In genomic region chr12:128811806-128812205, GRCh38 we compare ENCODE assay signal across 1 cellular context.
A peak's percentile ranks its signal among the peaks of the same experiment; 100 is the strongest.
TF ChIP-seq lines count a peak whose summit lies in the region.

No MANE protein-coding gene starts in this region.

TF ChIP-seq in GM12878, 131 proteins besides CTCF, POLR2A, EP300 and RAD21 (continued from another document):
- no peak for TF ChIP-seq BCLAF1 (IDR thresholded peaks at IDR 0.05)
- TF ChIP-seq SIN3A (IDR thresholded peaks at IDR 0.05; ENCODE audit: low read depth, low read length), result no peak
- TF ChIP-seq NFXL1 (IDR thresholded peaks at IDR 0.05; ENCODE audit: borderline replicate concordance), result no peak
- TF ChIP-seq MTA3 (IDR thresholded peaks at IDR 0.05; ENCODE audit: borderline replicate concordance, low read length), result no peak
- no peak for TF ChIP-seq YY1 (IDR thresholded peaks at IDR 0.05; ENCODE audit: low read depth, low read length)
- TF ChIP-seq NR2C2 (IDR thresholded peaks at IDR 0.05; ENCODE audit: borderline replicate concordance, control insufficient read depth, insufficient read length, low read depth), result no peak
- TF ChIP-seq STAT1 (conservative IDR thresholded peaks at IDR 0.05), result 0 out of 2 replicates have a peak, but pooled peaks have one; percentile 20
- 0 out of 2 replicates have a peak, but pooled peaks have one; percentile 35 for TF ChIP-seq TCF12 (IDR thresholded peaks at IDR 0.05; ENCODE audit: low read depth, low read length)
- no peak for TF ChIP-seq SREBF2 (IDR thresholded peaks at IDR 0.05; ENCODE audit: low read length)
- no peak for TF ChIP-seq SMAD5 (IDR thresholded peaks at IDR 0.05; ENCODE audit: low read depth)
- no peak for TF ChIP-seq RELA (IDR thresholded peaks at IDR 0.05; ENCODE audit: borderline replicate concordance, partially characterized antibody)
- TF ChIP-seq PML (IDR thresholded peaks at IDR 0.05; ENCODE audit: low read length), result no peak
- 0 out of 2 replicates have a peak, but pooled peaks have one; percentile 6 for TF ChIP-seq PRDM15 (CRISPR knock-in tag; IDR thresholded peaks at IDR 0.05)
- peak; percentile 24 for TF ChIP-seq ATF2 (IDR thresholded peaks at IDR 0.05; ENCODE audit: low read length)
